In genomic region chr19:46614114-46614701, GRCh38 we compare ENCODE assay signal across 8 cellular contexts. TPM values are rescaled to one million over a fixed set of nuclear protein-coding genes. Genes with fewer than 3 reads are reported as not detected.
DNase-seq lines count a peak whose midpoint lies in the region; ATAC-seq and TF ChIP-seq lines count a peak whose summit lies in the region.

No MANE protein-coding gene starts in this region.

- H3K27ac ChIP-seq in HEK293 (ENCODE audit: extremely low read depth, low read depth, low read length) (no peak overlapping the region), lung (ENCODE audit: low read depth in 1 of 2, low read length in 1 of 2) (no peak overlapping the region)

- H3K36me3 ChIP-seq in HEK293 (ENCODE audit: control insufficient read depth in 2 of 2, insufficient read depth in 1 of 2, low read length in 2 of 2) (peaks cover 13 to 17% of the 10 kb centered on the region in 2 experiments; a peak in 2 of 3 replicates), lung (ENCODE audit: control insufficient read depth in 2 of 2, insufficient read depth in 2 of 2, low read length in 2 of 2) (peaks cover 0 to 13% of the 10 kb centered on the region in 2 donors)

- H3K27ac Mint-ChIP-seq in CD14-positive monocyte: peak overlapping the region in 1 of 7 donors; percentile 47
- peak overlapping the region; percentile 79 for H3K27ac Mint-ChIP-seq in activated CD4-positive, alpha-beta T cell treated with anti-CD3 and anti-CD28 coated beads, Interleukin-2, amount 10 ng/mL, durations not matched to agents 7 days and 5 days

- H3K9me3 ChIP-seq in HEK293 (ENCODE audit: control insufficient read depth, insufficient read depth, low read depth, low read length): no peaks in the 10 kb centered on the region
- H3K9me3 ChIP-seq in lung (ENCODE audit: control insufficient read depth in 2 of 2, insufficient read depth in 1 of 2, low read length in 1 of 2): no peaks in the 10 kb centered on the region

- CTCF ChIA-PET in HEK293 (lab: Yijun Ruan, JAX): interaction anchor here (0.6 to 14.6 kb wide), 44 partner anchors 9 to 1200 kb away, joined by 3 to 327 read pairs (median 5); partner anchors contain the start of genes CALM3 and DACT3
- CTCF ChIA-PET in activated CD4-positive, alpha-beta T cell treated with anti-CD3 and anti-CD28 coated beads, Interleukin-2, amount 10 ng/mL, durations not matched to agents 7 days and 5 days (lab: Charles Lee): interaction anchor here (0.7 to 6.5 kb wide), 22 partner anchors 8 to 328 kb away, joined by 3 to 78 read pairs (median 4); partner anchors contain the start of genes CALM3, DACT3 and PTGIR

- H3K4me3 ChIP-seq in HEK293 (ENCODE audit: low read depth, low read length) (no peak overlapping the region), lung (no peak overlapping the region)

- ATAC-seq in lung (ENCODE audit: insufficient read depth, low FRiP score) (peak; percentile 74), GM21825 (IDR thresholded peaks at IDR 0.05; ENCODE audit: unreplicated experiment) (no peak)

- H3K4me1 ChIP-seq in HEK293 (ENCODE audit: control insufficient read depth, insufficient read depth, low read length): no peaks in the 10 kb centered on the region
- peaks cover 0 to 5% of the 10 kb centered on the region in 2 donors for H3K4me1 ChIP-seq in lung (ENCODE audit: control insufficient read depth in 2 of 2, insufficient read depth in 2 of 2, low read length in 2 of 2)

- peak; percentile 89 for TF ChIP-seq CTCF in CD14-positive monocyte (IDR thresholded peaks at IDR 0.05)
- TF ChIP-seq CTCF in HEK293 (tag by site-specific recombination; IDR thresholded peaks at IDR 0.05): peak; percentile 80
- TF ChIP-seq CTCF in lung (IDR thresholded peaks at IDR 0.05; ENCODE audit: control extremely low read depth, extremely low read depth): peak; percentile 80

- intact Hi-C loops in CD14-positive monocyte (cut with micrococcal nuclease): loop anchor here (1.0 to 10.0 kb wide), 3 partner anchors 48 to 101 kb away; partner anchors contain the start of genes DACT3 (in 1 of the 2) and PRKD2 (in 1 of the 2)

- H3K27me3 Mint-ChIP-seq in CD14-positive monocyte (ENCODE audit: low read depth in 3 of 3): peaks cover 28 to 48% (median 39%) of the 10 kb centered on the region in 3 donors
- no peaks in the 10 kb centered on the region for H3K27me3 Mint-ChIP-seq in activated CD4-positive, alpha-beta T cell treated with anti-CD3 and anti-CD28 coated beads, Interleukin-2, amount 10 ng/mL, durations not matched to agents 7 days and 5 days

- H3K36me3 Mint-ChIP-seq in CD14-positive monocyte: peaks cover 18 to 24% of the 10 kb centered on the region in 2 donors
- H3K36me3 Mint-ChIP-seq in activated CD4-positive, alpha-beta T cell treated with anti-CD3 and anti-CD28 coated beads, Interleukin-2, amount 10 ng/mL, durations not matched to agents 7 days and 5 days (ENCODE audit: low read depth): peaks cover 21% of the 10 kb centered on the region

- WGBS in lung, 2 donors: 11 to 16% methylated on average over 12 of the region's 12 CpGs

- peak; percentile 78 for DNase-seq in CD14-positive monocyte (ENCODE audit: low spot score)
- peak; percentile 70 to 86 for DNase-seq in NCI-H446 (lab: John Stamatoyannopoulos, UW)
- peak; percentile 83 for DNase-seq in activated CD4-positive, alpha-beta T cell treated with anti-CD3 and anti-CD28 coated beads, Interleukin-2, amount 10 ng/mL, durations not matched to agents 7 days and 5 days
- DNase-seq in dedifferentiated amniotic fluid mesenchymal stem cell (ENCODE audit: extremely low spot score): peak; percentile 68
- DNase-seq in lung (ENCODE audit: low spot score): peak; percentile 81
- DNase-seq in stimulated activated CD8-positive, alpha-beta memory T cell treated with anti-CD3 and anti-CD28 coated beads, Interleukin-15, amount 100 ng/mL, for 24 hours (ENCODE audit: low read depth): peak; percentile 66

- H3K4me1 Mint-ChIP-seq in CD14-positive monocyte: peaks cover 50% of the 10 kb centered on the region
- peaks cover 82% of the 10 kb centered on the region for H3K4me1 Mint-ChIP-seq in activated CD4-positive, alpha-beta T cell treated with anti-CD3 and anti-CD28 coated beads, Interleukin-2, amount 10 ng/mL, durations not matched to agents 7 days and 5 days

- peaks cover 0 to 3% (median 0%) of the 10 kb centered on the region in 7 donors for H3K9me3 Mint-ChIP-seq in CD14-positive monocyte
- H3K9me3 Mint-ChIP-seq in activated CD4-positive, alpha-beta T cell treated with anti-CD3 and anti-CD28 coated beads, Interleukin-2, amount 10 ng/mL, durations not matched to agents 7 days and 5 days: no peaks in the 10 kb centered on the region

- peak overlapping the region in 1 of 2 donors; percentile 65 for H3K4me3 Mint-ChIP-seq in CD14-positive monocyte
- no peak overlapping the region for H3K4me3 Mint-ChIP-seq in activated CD4-positive, alpha-beta T cell treated with anti-CD3 and anti-CD28 coated beads, Interleukin-2, amount 10 ng/mL, durations not matched to agents 7 days and 5 days

- no peaks in the 10 kb centered on the region for H3K27me3 ChIP-seq in lung (ENCODE audit: control insufficient read depth, insufficient read depth)

- POLR2A ChIA-PET in HEK293 (lab: Yijun Ruan, JAX): interaction anchor here (0.6 to 1.7 kb wide), 4 partner anchors 12 to 47 kb away, joined by 4 to 10 read pairs (median 6); partner anchors contain the start of genes CALM3 and DACT3
- POLR2A ChIA-PET in activated CD4-positive, alpha-beta T cell treated with anti-CD3 and anti-CD28 coated beads, Interleukin-2, amount 10 ng/mL, durations not matched to agents 7 days and 5 days (lab: Charles Lee): interaction anchor here (0.7 kb wide), 2 partner anchors 20 to 47 kb away, joined by 3 read pairs; partner anchors contain the start of gene DACT3

TF ChIP-seq in HEK293, 187 proteins besides CTCF, POLR2A, EP300 and RAD21 (continues in another document):
- no peak for TF ChIP-seq ZFP41 (tag by site-specific recombination; IDR thresholded peaks at IDR 0.05; ENCODE audit: borderline replicate concordance)
- TF ChIP-seq PATZ1 (tag by site-specific recombination; IDR thresholded peaks at IDR 0.05): peak; percentile 33; the same call in 1 of the 2 replicates
- TF ChIP-seq ZBTB17 (tag by site-specific recombination; IDR thresholded peaks at IDR 0.05): peak; percentile 35; the same call in 1 of the 2 replicates
- no peak for TF ChIP-seq ZNF596 (tag by site-specific recombination; IDR thresholded peaks at IDR 0.05)
- no peak for TF ChIP-seq ZNF169 (tag by site-specific recombination; IDR thresholded peaks at IDR 0.05)
- TF ChIP-seq ZNF629 (tag by site-specific recombination; IDR thresholded peaks at IDR 0.05): no peak

RNA-seq across cellular contexts. Expression of gene PTGIR, which starts 10.7 kb away (rescaled TPM):
- 10 to 100 TPM; 12.8 to 14.1 TPM for polyA plus RNA-seq in CD14-positive monocyte
- total RNA-seq in activated CD4-positive, alpha-beta T cell treated with anti-CD3 and anti-CD28 coated beads, Interleukin-2, amount 10 ng/mL, durations not matched to agents 7 days and 5 days: 10 to 100 TPM; 14.0 to 14.7 TPM
- 10 to 100 TPM in 1 of 2 donors, 1 to 10 TPM in 1; 7.8 to 13.2 TPM for total RNA-seq in lung
- 10 to 100 TPM in 1 of 2 donors, 1 to 10 TPM in 1; 9.6 to 37.0 TPM for polyA plus RNA-seq in lung

RNA-seq across cellular contexts. Expression of gene CALM3, which starts 13.1 kb away (rescaled TPM):
- 100 to 1,000 TPM; 165 to 177 TPM for polyA plus RNA-seq in CD14-positive monocyte
- 100 to 1,000 TPM; 700 to 784 TPM for total RNA-seq in activated CD4-positive, alpha-beta T cell treated with anti-CD3 and anti-CD28 coated beads, Interleukin-2, amount 10 ng/mL, durations not matched to agents 7 days and 5 days
- 100 to 1,000 TPM; 126 to 180 TPM for total RNA-seq in lung
- 100 to 1,000 TPM; 144 to 202 TPM for polyA plus RNA-seq in lung

RNA-seq across cellular contexts. Expression of gene GNG8, which starts 21.8 kb away (rescaled TPM):
- polyA plus RNA-seq in CD14-positive monocyte: not detected
- total RNA-seq in activated CD4-positive, alpha-beta T cell treated with anti-CD3 and anti-CD28 coated beads, Interleukin-2, amount 10 ng/mL, durations not matched to agents 7 days and 5 days: not detected
- not detected for total RNA-seq in lung
- not detected for polyA plus RNA-seq in lung

RNA-seq across cellular contexts. Expression of gene DACT3, which starts 46.8 kb away (rescaled TPM):
- polyA plus RNA-seq in CD14-positive monocyte (under 1 TPM; 0.05 to 0.09 TPM), lung (1 to 10 TPM; 2.8 to 3.9 TPM)
- total RNA-seq in activated CD4-positive, alpha-beta T cell treated with anti-CD3 and anti-CD28 coated beads, Interleukin-2, amount 10 ng/mL, durations not matched to agents 7 days and 5 days: under 1 TPM; 0.31 to 0.42 TPM
- 10 to 100 TPM in 1 of 2 donors, 1 to 10 TPM in 1; 7.8 to 14.0 TPM for total RNA-seq in lung
